In genomic region chr7:1533255-1533568, GRCh38 we compare ENCODE assay signal across 9 cellular contexts. TPM values are rescaled to one million over a fixed set of nuclear protein-coding genes. Genes with fewer than 3 reads are reported as not detected.
DNase-seq lines count a peak whose midpoint lies in the region; ATAC-seq and TF ChIP-seq lines count a peak whose summit lies in the region.
"Had no signal": no experiment of that assay in that cellular context is flagged by ENCODE, and none has a peak within 500 bp of the region (broad histone marks: within the 10 kb centered on the region; RNA-seq: fewer than 3 reads in every experiment).

No MANE protein-coding gene starts in this region.

- TF ChIP-seq CTCF in DND-41 (IDR thresholded peaks at IDR 0.05; ENCODE audit: borderline replicate concordance, extremely low read depth, low read length, poor library complexity, severe bottlenecking) = no peak
- no peak for TF ChIP-seq CTCF in esophagus squamous epithelium (IDR thresholded peaks at IDR 0.05)
- no peak for TF ChIP-seq CTCF in sigmoid colon (IDR thresholded peaks at IDR 0.05)

- H3K27ac ChIP-seq in DND-41 (ENCODE audit: low read length) (no peak overlapping the region), SJSA1 (peak overlapping the region; percentile 92), esophagus squamous epithelium (peak overlapping the region; percentile 96 to 99 (median 98)), sigmoid colon (peak overlapping the region; percentile 95 to 100 (median 98))

- H4K20me1 ChIP-seq in DND-41 (ENCODE audit: insufficient read depth, low read length) = peaks cover 67% of the 10 kb centered on the region

- no peak for ATAC-seq in DND-41 (ENCODE audit: insufficient read depth, low read depth)
- no peak for ATAC-seq in GM21723 (IDR thresholded peaks at IDR 0.05; ENCODE audit: unreplicated experiment)
- no peak for ATAC-seq in HG03565 (IDR thresholded peaks at IDR 0.05; ENCODE audit: unreplicated experiment)
- no peak for ATAC-seq in HG03342 (IDR thresholded peaks at IDR 0.05; ENCODE audit: unreplicated experiment)

- no peak overlapping the region for H3K9ac ChIP-seq in DND-41 (ENCODE audit: low read depth, low read length)

- DNase-seq in DND-41 = no peak
- DNase-seq in SJSA1 (ENCODE audit: low read depth in 1 of 2, low spot score in 2 of 2) = no peak
- no peak for DNase-seq in esophagus squamous epithelium (lab: John Stamatoyannopoulos, UW)
- no peak for DNase-seq in sigmoid colon
- no peak for DNase-seq in posterior vena cava (ENCODE audit: low spot score)
- DNase-seq: NCI-H146 had no signal

- H3K36me3 ChIP-seq in DND-41 (ENCODE audit: insufficient read depth, low read length) (peaks cover 17% of the 10 kb centered on the region), SJSA1 (peaks cover 29% of the 10 kb centered on the region), esophagus squamous epithelium (peaks cover 0 to 14% (median 5%) of the 10 kb centered on the region in 3 donors), sigmoid colon (no peaks in the 10 kb centered on the region)

- TF ChIP-seq POLR2A in esophagus squamous epithelium (IDR thresholded peaks at IDR 0.05) (no peak), sigmoid colon (IDR thresholded peaks at IDR 0.05) (no peak)

- H3K79me2 ChIP-seq in DND-41 (ENCODE audit: insufficient read depth, low read length) = peaks cover 75% of the 10 kb centered on the region

- H3K9me3 ChIP-seq in DND-41 (ENCODE audit: insufficient read depth, low read length, severe bottlenecking) (no peaks in the 10 kb centered on the region), SJSA1 (replicated peaks) (no peaks in the 10 kb centered on the region), esophagus squamous epithelium (no peaks in the 10 kb centered on the region), sigmoid colon (no peaks in the 10 kb centered on the region)

- no peak for TF ChIP-seq EP300 in sigmoid colon (IDR thresholded peaks at IDR 0.05)

- H3K27me3 ChIP-seq in DND-41 (ENCODE audit: insufficient read depth, low read length, poor library complexity) (no peaks in the 10 kb centered on the region), SJSA1 (replicated peaks) (no peaks in the 10 kb centered on the region), esophagus squamous epithelium (no peaks in the 10 kb centered on the region), sigmoid colon (no peaks in the 10 kb centered on the region)

- peaks cover 30% of the 10 kb centered on the region for H3K4me1 ChIP-seq in DND-41 (ENCODE audit: insufficient read depth, low read length)
- peaks cover 64% of the 10 kb centered on the region for H3K4me1 ChIP-seq in SJSA1 (replicated peaks)
- peaks cover 50 to 76% (median 55%) of the 10 kb centered on the region in 3 donors for H3K4me1 ChIP-seq in esophagus squamous epithelium
- H3K4me1 ChIP-seq in sigmoid colon = peaks cover 0 to 70% (median 56%) of the 10 kb centered on the region in 4 donors

- intact Hi-C loops in esophagus squamous epithelium (cut with DNase I) (no loop called here), sigmoid colon (cut with DNase I) (loop anchor here (10.0 kb wide), 1 partner anchor 1018 kb away; the partner anchor contains the start of gene PDGFA), posterior vena cava (cut with DNase I) (no loop called here)

- peak overlapping the region; percentile 95; the same call in 1 of the 2 replicates for H3K4me2 ChIP-seq in DND-41 (ENCODE audit: insufficient read depth, low read length)

- no peak overlapping the region for H2AFZ ChIP-seq in DND-41 (ENCODE audit: low read depth, low read length)

- peak overlapping the region in 1 of 2 experiments; percentile 5; a peak in 1 of 4 replicates for H3K4me3 ChIP-seq in DND-41 (ENCODE audit: low read depth in 1 of 2, low read length in 2 of 2)
- peak overlapping the region; percentile 58 for H3K4me3 ChIP-seq in SJSA1
- peak overlapping the region; percentile 43 to 93 (median 70) for H3K4me3 ChIP-seq in esophagus squamous epithelium
- peak overlapping the region; percentile 56 to 80 (median 74) for H3K4me3 ChIP-seq in sigmoid colon

- whole genome bisulfite sequencing in esophagus squamous epithelium, 2 donors = 6% methylated on average over 5 of the region's 9 CpGs; no CpG with 5 or more reads in 1 of the 2 donors
- 7 to 16% methylated on average over 9 of the region's 9 CpGs for WGBS in sigmoid colon, 2 donors

RNA-seq across cellular contexts. Expression of gene MAFK, which starts 2.7 kb away (rescaled TPM):
- 47.2 and 51.7 TPM in 2 replicates for total RNA-seq in SJSA1 (2014; rRNA removed; shearing (Covaris generic))
- total RNA-seq in esophagus squamous epithelium = 10 to 100 TPM; 11.3 to 26.9 (median 18.9) TPM
- total RNA-seq in sigmoid colon = 10 to 100 TPM; 22.1 to 57.6 (median 42.5) TPM
- 10 to 100 TPM; 34.8 to 43.0 (median 42.1) TPM for polyA plus RNA-seq in sigmoid colon
- 100 to 1,000 TPM in 1 of 2 donors, 10 to 100 TPM in 1; 49.4 to 138 TPM for total RNA-seq in posterior vena cava

RNA-seq across cellular contexts. Expression of gene TMEM184A, which starts 22.8 kb away (rescaled TPM):
- 1.8 and 3.2 TPM in 2 replicates for total RNA-seq in SJSA1 (2014; rRNA removed; shearing (Covaris generic))
- total RNA-seq in esophagus squamous epithelium = 100 to 1,000 TPM in 2 of 4 donors, 10 to 100 TPM in 2; 56.7 to 204 (median 98.9) TPM
- under 1 TPM in 1 of 4 donors, not detected in 3; 0.28 TPM for total RNA-seq in sigmoid colon
- polyA plus RNA-seq in sigmoid colon = 10 to 100 TPM in 2 of 3 donors, 1 to 10 TPM in 1; 8.4 to 60.3 (median 10.2) TPM
- total RNA-seq in posterior vena cava = not detected

RNA-seq across cellular contexts. Expression of gene INTS1, which starts 29.0 kb away (rescaled TPM):
- 34.9 and 36.8 TPM in 2 replicates for total RNA-seq in SJSA1 (2014; rRNA removed; shearing (Covaris generic))
- 10 to 100 TPM; 27.8 to 45.3 (median 36.6) TPM for total RNA-seq in esophagus squamous epithelium
- 10 to 100 TPM; 18.9 to 35.7 (median 26.2) TPM for total RNA-seq in sigmoid colon
- 10 to 100 TPM; 16.2 to 78.3 (median 22.9) TPM for polyA plus RNA-seq in sigmoid colon
- total RNA-seq in posterior vena cava = 10 to 100 TPM; 50.3 to 55.1 TPM

RNA-seq across cellular contexts. Expression of gene PSMG3, which starts 36.6 kb away (rescaled TPM):
- total RNA-seq in SJSA1 (2014; rRNA removed; shearing (Covaris generic)) = 63.9 and 84.7 TPM in 2 replicates
- total RNA-seq in esophagus squamous epithelium = 10 to 100 TPM; 44.5 to 63.6 (median 47.4) TPM
- total RNA-seq in sigmoid colon = 10 to 100 TPM; 23.3 to 52.8 (median 41.6) TPM
- polyA plus RNA-seq in sigmoid colon = 10 to 100 TPM; 50.5 to 68.0 (median 66.6) TPM
- total RNA-seq in posterior vena cava = 10 to 100 TPM; 13.9 to 19.0 TPM

Comparison
In these comparisons a context has a peak if more than half of its experiments do, and no peak if none do; other contexts are left out.
1. RNA of gene TMEM184A, which starts 22.8 kb away (total RNA-seq): 56.7 to 204 TPM in esophagus squamous epithelium; 1.8 to 3.2 TPM in SJSA1, not detected in posterior vena cava and 0.28 TPM in sigmoid colon; every median in the first group is over 10 times any median in the second.